Comparison of ENCODE assay signal across 13 cellular contexts in genomic region chr2:1632006-1632348, GRCh38.
DNase-seq lines count a peak whose midpoint lies in the region; ATAC-seq, FAIRE-seq and TF ChIP-seq lines count a peak whose summit lies in the region.
"Had no signal": no experiment of that assay in that cellular context is flagged by ENCODE, and none has a peak within 500 bp of the region (broad histone marks: within the 10 kb centered on the region; RNA-seq: fewer than 3 reads in every experiment).

No MANE protein-coding gene starts in this region.

- peaks cover 8 to 21% of the 10 kb centered on the region in 2 donors for H3K4me1 ChIP-seq in mucosa of rectum (ENCODE audit: control insufficient read depth in 2 of 2, insufficient read depth in 2 of 2, low read length in 2 of 2)
- no peaks in the 10 kb centered on the region for H3K4me1 ChIP-seq in CD8-positive, alpha-beta T cell (ENCODE audit: insufficient read depth, low read length)
- H3K4me1 ChIP-seq in psoas muscle, result no peaks in the 10 kb centered on the region

- H3K36me3 ChIP-seq in MG63 (peaks cover 77% of the 10 kb centered on the region), bronchial epithelial cell (ENCODE audit: control insufficient read depth, insufficient read depth, low read length) (peaks cover 2% of the 10 kb centered on the region), mucosa of rectum (ENCODE audit: control insufficient read depth in 2 of 2, insufficient read depth in 2 of 2, low read length in 2 of 2) (peaks cover 0 to 6% of the 10 kb centered on the region in 2 donors), psoas muscle (ENCODE audit: insufficient read depth in 1 of 2, low read depth in 1 of 2) (peaks cover 0 to 31% of the 10 kb centered on the region in 2 donors)
- no peaks in the 10 kb centered on the region for H3K36me3 ChIP-seq in CD8-positive, alpha-beta T cell (ENCODE audit: insufficient read depth, low read length)

- FAIRE-seq in bronchial epithelial cell (lab: Jason Lieb, UNC), result no peak
- FAIRE-seq: HepG2 had no signal

- H3K36me3 Mint-ChIP-seq in CD8-positive, alpha-beta T cell, result no peaks in the 10 kb centered on the region
- H3K36me3 Mint-ChIP-seq in activated naive CD4-positive, alpha-beta T cell treated with anti-CD3 and anti-CD28 coated beads, Interleukin-2, amount 10 ng/mL, durations not matched to agents 7 days and 5 days, result no peaks in the 10 kb centered on the region

- no peak overlapping the region for H3K4me3 ChIP-seq in MG63
- no peak overlapping the region for H3K4me3 ChIP-seq in bronchial epithelial cell (ENCODE audit: low read depth, low read length)
- H3K4me3 ChIP-seq in mucosa of rectum (ENCODE audit: low read length in 2 of 2), result no peak overlapping the region
- H3K4me3 ChIP-seq in CD8-positive, alpha-beta T cell (ENCODE audit: low read depth, low read length), result no peak overlapping the region
- no peak overlapping the region for H3K4me3 ChIP-seq in psoas muscle

- H3K4me3 Mint-ChIP-seq in CD8-positive, alpha-beta T cell, result no peak overlapping the region
- no peak overlapping the region for H3K4me3 Mint-ChIP-seq in activated naive CD4-positive, alpha-beta T cell treated with anti-CD3 and anti-CD28 coated beads, Interleukin-2, amount 10 ng/mL, durations not matched to agents 7 days and 5 days
- H3K4me3 Mint-ChIP-seq: effector memory CD8-positive, alpha-beta T cell had no signal

- peak overlapping the region; percentile 79 to 83 for H3K27ac ChIP-seq in mucosa of rectum (ENCODE audit: low read depth in 2 of 2, low read length in 2 of 2)
- H3K27ac ChIP-seq in CD8-positive, alpha-beta T cell (ENCODE audit: low read depth, low read length), result no peak overlapping the region
- H3K27ac ChIP-seq in psoas muscle, result no peak overlapping the region

- POLR2A ChIA-PET in CD8-positive, alpha-beta T cell (lab: Charles Lee), result no interaction called here

- no peaks in the 10 kb centered on the region for H3K4me1 Mint-ChIP-seq in CD8-positive, alpha-beta T cell (ENCODE audit: low read depth)
- H3K4me1 Mint-ChIP-seq in activated naive CD4-positive, alpha-beta T cell treated with anti-CD3 and anti-CD28 coated beads, Interleukin-2, amount 10 ng/mL, durations not matched to agents 7 days and 5 days, result no peaks in the 10 kb centered on the region

- H3K9me3 Mint-ChIP-seq in CD8-positive, alpha-beta T cell, result no peaks in the 10 kb centered on the region
- no peaks in the 10 kb centered on the region for H3K9me3 Mint-ChIP-seq in activated naive CD4-positive, alpha-beta T cell treated with anti-CD3 and anti-CD28 coated beads, Interleukin-2, amount 10 ng/mL, durations not matched to agents 7 days and 5 days
- H3K9me3 Mint-ChIP-seq: effector memory CD8-positive, alpha-beta T cell had no signal

- no peak overlapping the region for H3K9ac ChIP-seq in mucosa of rectum (ENCODE audit: low read depth in 1 of 2, low read length in 2 of 2)

- DNase-seq in Daoy (ENCODE audit: low read depth) (peak; percentile 83), MG63 (peak; percentile 82), bronchial epithelial cell (ENCODE audit: low read depth) (peak; percentile 81), DMS 273 treated with DMSO at 0.1 percent for 48 hours (lab: John Stamatoyannopoulos, UW) (no peak), psoas muscle (no peak)
- DNase-seq in CD8-positive, alpha-beta T cell, result no peak
- DNase-seq in activated naive CD4-positive, alpha-beta T cell treated with anti-CD3 and anti-CD28 coated beads, Interleukin-2, amount 10 ng/mL, durations not matched to agents 7 days and 5 days, result no peak
- DNase-seq: effector memory CD8-positive, alpha-beta T cell; midbrain; stimulated activated CD4-positive, alpha-beta T cell treated with anti-CD3 and anti-CD28 coated beads, Interleukin-2, amount 100 ng/mL, for 48 hours; stimulated activated naive CD8-positive, alpha-beta T cell treated with anti-CD3 and anti-CD28 coated beads, Interleukin-15, Interleukin-2, amounts not matched to agents 100 U/mL and 50 U/mL, for 24 hours had no signal

- H3K27me3 ChIP-seq in MG63 (no peaks in the 10 kb centered on the region), bronchial epithelial cell (ENCODE audit: control insufficient read depth, insufficient read depth, low read length) (no peaks in the 10 kb centered on the region), mucosa of rectum (ENCODE audit: control insufficient read depth in 2 of 2, insufficient read depth in 2 of 2, low read length in 2 of 2) (no peaks in the 10 kb centered on the region), psoas muscle (ENCODE audit: insufficient read depth in 3 of 3, low read length in 2 of 3) (peaks cover 0 to 11% (median 0%) of the 10 kb centered on the region in 3 donors)
- no peaks in the 10 kb centered on the region for H3K27me3 ChIP-seq in CD8-positive, alpha-beta T cell (ENCODE audit: insufficient read depth, low read length)

- H3K9me3 ChIP-seq in MG63 (peaks cover 5% of the 10 kb centered on the region), mucosa of rectum (ENCODE audit: control insufficient read depth in 2 of 2, low read length in 2 of 2) (peaks cover 0 to 3% of the 10 kb centered on the region in 2 donors), psoas muscle (no peaks in the 10 kb centered on the region)
- H3K9me3 ChIP-seq in CD8-positive, alpha-beta T cell (ENCODE audit: low read length), result no peaks in the 10 kb centered on the region

- WGBS in psoas muscle, 3 donors, result 82 to 93% (median 86%) methylated on average over 7 of the region's 7 CpGs

- TF ChIP-seq CTCF in bronchial epithelial cell (IDR thresholded peaks at IDR 0.05; ENCODE audit: insufficient read depth, low read length, severe bottlenecking) (no peak), psoas muscle (IDR thresholded peaks at IDR 0.05) (no peak)
- TF ChIP-seq CTCF in CD8-positive, alpha-beta T cell (IDR thresholded peaks at IDR 0.05), result no peak

- no peak overlapping the region for H3K27ac Mint-ChIP-seq in CD8-positive, alpha-beta T cell
- no peak overlapping the region for H3K27ac Mint-ChIP-seq in activated naive CD4-positive, alpha-beta T cell treated with anti-CD3 and anti-CD28 coated beads, Interleukin-2, amount 10 ng/mL, durations not matched to agents 7 days and 5 days
- H3K27ac Mint-ChIP-seq: effector memory CD8-positive, alpha-beta T cell had no signal

- CTCF ChIA-PET in CD8-positive, alpha-beta T cell (lab: Charles Lee), result interaction anchor here (0.6 kb wide), 1 partner anchor 258 kb away, joined by 4 read pairs; no protein-coding TSS in a partner anchor
- CTCF ChIA-PET in activated naive CD4-positive, alpha-beta T cell treated with anti-CD3 and anti-CD28 coated beads, Interleukin-2, amount 10 ng/mL, durations not matched to agents 7 days and 5 days (lab: Charles Lee), result no interaction called here

- intact Hi-C loops in CD8-positive, alpha-beta T cell (cut with DNase I, micrococcal nuclease), result no loop called here
- intact Hi-C loops in psoas muscle (cut with DNase I), result no loop called here

- ATAC-seq in CD8-positive, alpha-beta T cell, result no peak
- ATAC-seq in psoas muscle, result no peak
- ATAC-seq: effector memory CD8-positive, alpha-beta T cell; HepG2; stimulated activated naive CD8-positive, alpha-beta T cell treated with anti-CD3 and anti-CD28 coated beads, Interleukin-15, Interleukin-2, amounts not matched to agents 100 U/mL and 50 U/mL, for 24 hours had no signal

- H3K27me3 Mint-ChIP-seq in CD8-positive, alpha-beta T cell (ENCODE audit: low read depth), result peaks cover 3% of the 10 kb centered on the region
- peaks cover 10% of the 10 kb centered on the region for H3K27me3 Mint-ChIP-seq in activated naive CD4-positive, alpha-beta T cell treated with anti-CD3 and anti-CD28 coated beads, Interleukin-2, amount 10 ng/mL, durations not matched to agents 7 days and 5 days
- H3K27me3 Mint-ChIP-seq: effector memory CD8-positive, alpha-beta T cell had no signal

Comparison
In these comparisons a context has a peak if more than half of its experiments do, and no peak if none do; other contexts are left out.
1. DNase-seq: peak in Daoy (single experiment), MG63 (single experiment) and bronchial epithelial cell (single experiment); none in CD8-positive, alpha-beta T cell (0 of 7), activated naive CD4-positive, alpha-beta T cell treated with anti-CD3 and anti-CD28 coated beads, Interleukin-2, amount 10 ng/mL, durations not matched to agents 7 days and 5 days (single experiment), DMS 273 treated with DMSO at 0.1 percent for 48 hours (single experiment) and psoas muscle (0 of 2).
2. H3K27ac ChIP-seq: peak in mucosa of rectum (2 of 2); none in CD8-positive, alpha-beta T cell (single experiment) and psoas muscle (single experiment).